In the genomic region with DNA sequence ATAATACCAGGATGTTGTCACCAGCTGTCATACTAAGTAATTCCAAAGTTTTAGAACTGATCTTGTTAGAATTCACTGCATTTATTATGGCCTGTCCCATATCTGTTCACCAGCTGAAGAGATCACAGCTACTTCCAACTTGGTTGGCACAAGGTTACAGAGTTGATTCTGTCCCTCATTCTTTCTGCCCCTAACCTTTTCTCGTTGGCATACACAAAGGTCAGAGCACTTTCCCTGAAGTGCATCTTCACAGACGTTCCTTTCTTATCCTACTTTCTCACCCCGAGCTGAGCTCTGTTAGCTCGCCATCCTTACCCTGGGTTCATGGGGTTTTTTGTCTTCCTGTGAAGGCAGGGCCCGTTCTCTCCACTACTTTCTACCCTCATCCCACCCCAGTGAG, we compare ENCODE assay signal across 20 cellular contexts.
"Had no signal": no experiment of that assay in that cellular context is flagged by ENCODE, and none has a peak within 500 bp of the region (broad histone marks: within the 10 kb centered on the region; RNA-seq: fewer than 3 reads in every experiment).

No MANE protein-coding gene starts in this region.

- H3K27ac ChIP-seq: HL-60 had no signal

- H3K4me2 ChIP-seq: SK-N-SH had no signal

- H3K9ac ChIP-seq: SK-N-SH had no signal

- H3K9me3 ChIP-seq: SK-N-SH had no signal

- DNase-seq: KBM-7, MV-4-11, NCI-H1048, NCI-H1105, NCI-H1417, NCI-H1436 treated with DMSO at 0.1 percent for 48 hours, NCI-H1694, NCI-H187 treated with DMSO at 0.1 percent for 48 hours, NCI-H2081, NCI-H2107, NCI-H2227 treated with DMSO at 0.1 percent for 48 hours, NCI-H524, NCI-H526 treated with DMSO at 0.1 percent for 48 hours, NCI-H748 treated with DMSO at 0.1 percent for 48 hours, RPMI8226, SHP77, SK-N-SH, SW 1271 had no signal

- FAIRE-seq: RCC 7860 had no signal
